8 cellular contexts compared by ENCODE assay signal in genomic region chr15:40092416-40093223, GRCh38. TPM values are rescaled to one million over a fixed set of nuclear protein-coding genes. Genes with fewer than 3 reads are reported as not detected.
DNase-seq lines count a peak whose midpoint lies in the region; ATAC-seq, FAIRE-seq and TF ChIP-seq lines count a peak whose summit lies in the region.

No MANE protein-coding gene starts in this region.

- TF ChIP-seq CTCF in A549 (IDR thresholded peaks at IDR 0.05), result no peak
- TF ChIP-seq CTCF in keratinocyte (optimal IDR thresholded peaks at IDR 0.05 in 1 of 3, IDR thresholded peaks at IDR 0.05 in 1 of 3, conservative IDR thresholded peaks at IDR 0.05 in 1 of 3; ENCODE audit: extremely low read depth in 1 of 3, insufficient read depth in 2 of 3, low read length in 3 of 3), result no peak
- no peak for TF ChIP-seq CTCF in thoracic aorta (IDR thresholded peaks at IDR 0.05)

- H3K27ac ChIP-seq in A549 (peak overlapping the region; percentile 43 to 66; a peak in 4 of 6 replicates), keratinocyte (ENCODE audit: control insufficient read depth, insufficient read depth, low read length) (no peak overlapping the region), thoracic aorta (peak overlapping the region; percentile 67 to 73)

- H3K27me3 ChIP-seq in keratinocyte (ENCODE audit: control insufficient read depth, extremely low read depth, insufficient read depth, low read length) (peaks cover 2% of the 10 kb centered on the region), thoracic aorta (replicated peaks; ENCODE audit: insufficient read depth) (no peaks in the 10 kb centered on the region)

- TF ChIP-seq EP300 in A549 (IDR thresholded peaks at IDR 0.05), result no peak

- FAIRE-seq in A549 (lab: Jason Lieb, UNC) (no peak), keratinocyte (lab: Jason Lieb, UNC) (no peak)

- DNase-seq in A549 (ENCODE audit: low read depth in 1 of 2, low spot score in 1 of 2), result no peak
- DNase-seq in NAMALWA (ENCODE audit: low spot score), result peak; percentile 11
- no peak for DNase-seq in keratinocyte (ENCODE audit: low read depth, low spot score)
- DNase-seq in thoracic aorta (ENCODE audit: low spot score), result peak; percentile 49
- DNase-seq in GDM1 (lab: John Stamatoyannopoulos, UW), result no peak

- 79% methylated on average over 10 of the region's 12 CpGs for WGBS in A549 (ENCODE audit: missing lambda C conversion rate)

- POLR2A ChIA-PET in A549 (lab: Yijun Ruan, JAX), result no interaction called here

- H2AFZ ChIP-seq in keratinocyte (ENCODE audit: control insufficient read depth, low read length), result peak overlapping the region; percentile 10

- H3K4me1 ChIP-seq in A549, result peaks cover 43% of the 10 kb centered on the region
- peaks cover 8% of the 10 kb centered on the region for H3K4me1 ChIP-seq in keratinocyte (ENCODE audit: control insufficient read depth, extremely low read depth, insufficient read depth, low read length)
- peaks cover 37 to 85% of the 10 kb centered on the region in 2 donors for H3K4me1 ChIP-seq in thoracic aorta (ENCODE audit: control insufficient read depth in 1 of 2, low read depth in 2 of 2)

- ATAC-seq in A549, result peak in 1 of 2 experiments; percentile 12; a peak in 2 of 6 replicates
- peak; percentile 88 for ATAC-seq in SK-N-SH treated with all-trans-retinoic acid at 6 μM for 48 hours
- peak; percentile 36 for ATAC-seq in thoracic aorta (ENCODE audit: insufficient number of reproducible peaks, low FRiP score, low read depth)
- ATAC-seq in HG03460 (IDR thresholded peaks at IDR 0.05; ENCODE audit: unreplicated experiment), result no peak
- ATAC-seq in HG02642 (IDR thresholded peaks at IDR 0.05; ENCODE audit: poor library complexity, unreplicated experiment), result no peak

- H3K9me3 ChIP-seq in A549 (no peaks in the 10 kb centered on the region), keratinocyte (ENCODE audit: control insufficient read depth, low read depth, low read length) (no peaks in the 10 kb centered on the region), thoracic aorta (no peaks in the 10 kb centered on the region)

- H3K9ac ChIP-seq in keratinocyte (ENCODE audit: control insufficient read depth, extremely low read depth, insufficient read depth, low read length), result no peak overlapping the region

- no peak for TF ChIP-seq RAD21 in A549 (conservative IDR thresholded peaks at IDR 0.05 in 1 of 2, IDR thresholded peaks at IDR 0.05 in 1 of 2)

- no peaks in the 10 kb centered on the region for H4K20me1 ChIP-seq in keratinocyte (ENCODE audit: control insufficient read depth, extremely low read depth, insufficient read depth, low read length)

- CTCF ChIA-PET in A549 (lab: Yijun Ruan, JAX), result interaction anchor here (0.7 to 3.0 kb wide), 6 partner anchors 11 to 47 kb away, joined by 3 to 23 read pairs (median 6); partner anchors contain the start of gene BMF

- no peaks in the 10 kb centered on the region for H3K9me1 ChIP-seq in keratinocyte (ENCODE audit: control insufficient read depth, extremely low read depth, insufficient read depth, low read length)

- H3K4me2 ChIP-seq in A549 (peak overlapping the region; percentile 45), keratinocyte (ENCODE audit: control insufficient read depth, extremely low read depth, insufficient read depth, low read depth, low read length) (peak overlapping the region; percentile 20)

- H3K4me3 ChIP-seq in A549 (no peak overlapping the region), keratinocyte (ENCODE audit: control insufficient read depth in 2 of 3, extremely low read depth in 1 of 3, insufficient read depth in 2 of 3, low read depth in 1 of 3, low read length in 3 of 3) (no peak overlapping the region), thoracic aorta (no peak overlapping the region)

- H3K79me2 ChIP-seq in keratinocyte (ENCODE audit: control insufficient read depth, insufficient read depth, low read length), result no peaks in the 10 kb centered on the region

- no peaks in the 10 kb centered on the region for H3K36me3 ChIP-seq in keratinocyte (ENCODE audit: control insufficient read depth in 2 of 2, extremely low read depth in 1 of 2, insufficient read depth in 2 of 2, low read length in 2 of 2)
- H3K36me3 ChIP-seq in thoracic aorta, result no peaks in the 10 kb centered on the region

- no peak for TF ChIP-seq POLR2A in A549 (IDR thresholded peaks at IDR 0.05; ENCODE audit: low read length)

- dilution Hi-C loops in keratinocyte (cut with MboI; ENCODE audit: extremely low pct_ligation_motif_present, low sequenced_read_pairs), result no loop called here

TF ChIP-seq in A549, 52 proteins besides CTCF, POLR2A, EP300 and RAD21 (continues in another document):
- TF ChIP-seq PHF8 (IDR thresholded peaks at IDR 0.05; ENCODE audit: borderline replicate concordance, low read depth), result no peak
- no peak for TF ChIP-seq PBX3 (IDR thresholded peaks at IDR 0.05)
- TF ChIP-seq BHLHE40 (IDR thresholded peaks at IDR 0.05; ENCODE audit: low read depth, low read length), result no peak
- no peak for TF ChIP-seq HOXB13 (CRISPR knock-in tag; IDR thresholded peaks at IDR 0.05; ENCODE audit: low read depth)
- TF ChIP-seq MAFK (IDR thresholded peaks at IDR 0.05; ENCODE audit: partially characterized antibody), result no peak
- TF ChIP-seq ZNF302 (CRISPR knock-in tag; IDR thresholded peaks at IDR 0.05), result no peak
- TF ChIP-seq FOSB (CRISPR knock-in tag; IDR thresholded peaks at IDR 0.05), result no peak
- no peak for TF ChIP-seq EHMT2 (IDR thresholded peaks at IDR 0.05; ENCODE audit: low read depth)

TF ChIP-seq in SK-N-SH treated with all-trans-retinoic acid at 6 μM for 48 hours, 23 proteins besides CTCF, POLR2A, EP300 and RAD21 (continues in another document):
- no peak for TF ChIP-seq RARB (CRISPR knock-in tag; IDR thresholded peaks at IDR 0.05)
- TF ChIP-seq ZNF8 (CRISPR knock-in tag; IDR thresholded peaks at IDR 0.05), result no peak
- TF ChIP-seq CSRNP3 (CRISPR knock-in tag; IDR thresholded peaks at IDR 0.05), result no peak
- TF ChIP-seq SNAI2 (CRISPR knock-in tag; IDR thresholded peaks at IDR 0.05), result no peak
- no peak for TF ChIP-seq POU6F1 (CRISPR knock-in tag; IDR thresholded peaks at IDR 0.05; ENCODE audit: borderline replicate concordance, low read depth)
- TF ChIP-seq ESRRG (CRISPR knock-in tag; IDR thresholded peaks at IDR 0.05), result no peak
- TF ChIP-seq ZNF565 (CRISPR knock-in tag; conservative IDR thresholded peaks at IDR 0.05; ENCODE audit: low read depth), result no peak
- TF ChIP-seq OSR1 (CRISPR knock-in tag; IDR thresholded peaks at IDR 0.05), result no peak

RNA-seq across cellular contexts. Expression of gene BMF, which starts 16.1 kb away (rescaled TPM):
- 1.4 and 2.1 TPM in 2 replicates for polyA plus RNA-seq in A549 (2011; rRNA removed)
- polyA plus RNA-seq in A549 (2012; cell fraction: cytosol; rRNA removed), result 0.49 and 0.76 TPM in 2 replicates
- polyA plus RNA-seq in A549 (2012; cell fraction: nucleus; rRNA removed), result 2.0 and 2.5 TPM in 2 replicates
- polyA plus RNA-seq in A549 (2017; fragmentation: RNase III; extraction: RNeasy Plus Mini Kit Qiagen cat#74134 plus additional on column Dnase treatment), result 0.39 to 1.6 TPM (median 1.3 TPM) in 3 replicates
- 2.9 and 3.1 TPM in 2 replicates for polyA minus RNA-seq in A549 (2011; rRNA and poly(A)+ RNA removed)
- polyA plus RNA-seq in keratinocyte, result 0.05 to 0.30 TPM (median 0.13 TPM) in 3 replicates
- 0.07 TPM for polyA plus RNA-seq in keratinocyte (2011; ENCODE audit: low read depth)
- 0.04 and 0.12 TPM in 2 replicates for polyA plus RNA-seq in keratinocyte (2011; cell fraction: cytosol; rRNA removed)
- 0.15 and 0.72 TPM in 2 replicates for polyA plus RNA-seq in keratinocyte (2011; cell fraction: nucleus; rRNA removed)
- 0.02 and 0.24 TPM in 2 replicates for polyA plus RNA-seq in keratinocyte (2012; ENCODE audit: low replicate concordance)
- 0.16 to 0.36 TPM (median 0.16 TPM) in 3 replicates for polyA minus RNA-seq in keratinocyte
- polyA minus RNA-seq in keratinocyte (2011; cell fraction: cytosol; rRNA and poly(A)+ RNA removed), result not detected
- polyA minus RNA-seq in keratinocyte (2011; cell fraction: nucleus; rRNA and poly(A)+ RNA removed), result 0.32 and 1.0 TPM in 2 replicates
- total RNA-seq in thoracic aorta, result 10 to 100 TPM; 13.1 to 32.5 TPM

RNA-seq across cellular contexts. Expression of gene SRP14, which starts 53.6 kb away (rescaled TPM):
- polyA plus RNA-seq in A549 (2011; rRNA removed), result 216 and 306 TPM in 2 replicates
- polyA plus RNA-seq in A549 (2012; cell fraction: cytosol; rRNA removed), result 236 and 276 TPM in 2 replicates
- polyA plus RNA-seq in A549 (2012; cell fraction: nucleus; rRNA removed), result 45.5 and 75.3 TPM in 2 replicates
- 343 to 380 TPM (median 374 TPM) in 3 replicates for polyA plus RNA-seq in A549 (2017; fragmentation: RNase III; extraction: RNeasy Plus Mini Kit Qiagen cat#74134 plus additional on column Dnase treatment)
- polyA minus RNA-seq in A549 (2011; rRNA and poly(A)+ RNA removed), result 36.6 and 50.6 TPM in 2 replicates
- polyA plus RNA-seq in keratinocyte, result 272 to 407 TPM (median 324 TPM) in 3 replicates
- 2,431 TPM for polyA plus RNA-seq in keratinocyte (2011; ENCODE audit: low read depth)
- 406 and 414 TPM in 2 replicates for polyA plus RNA-seq in keratinocyte (2011; cell fraction: cytosol; rRNA removed)
- polyA plus RNA-seq in keratinocyte (2011; cell fraction: nucleus; rRNA removed), result 131 and 140 TPM in 2 replicates
- 226 and 292 TPM in 2 replicates for polyA plus RNA-seq in keratinocyte (2012; ENCODE audit: low replicate concordance)
- polyA minus RNA-seq in keratinocyte, result 16.3 to 86.8 TPM (median 71.1 TPM) in 3 replicates
- polyA minus RNA-seq in keratinocyte (2011; cell fraction: cytosol; rRNA and poly(A)+ RNA removed), result 121 TPM
- polyA minus RNA-seq in keratinocyte (2011; cell fraction: nucleus; rRNA and poly(A)+ RNA removed), result 18.7 and 29.6 TPM in 2 replicates
- total RNA-seq in thoracic aorta, result 100 to 1,000 TPM; 179 to 219 TPM

Comparison
In these comparisons a context has a peak if more than half of its experiments do, and no peak if none do; other contexts are left out.
1. ATAC-seq: peak in SK-N-SH treated with all-trans-retinoic acid at 6 μM for 48 hours (single experiment) and thoracic aorta (single experiment); none in HG03460 (single experiment) and HG02642 (single experiment).
2. DNase-seq: peak in NAMALWA (single experiment) and thoracic aorta (single experiment); none in A549 (0 of 2), keratinocyte (single experiment) and GDM1 (single experiment).